In genomic region chr11:46618789-46619188, GRCh38 we compare ENCODE assay signal across 10 cellular contexts. TPM values are rescaled to one million over a fixed set of nuclear protein-coding genes. Genes with fewer than 3 reads are reported as not detected.
DNase-seq lines count a peak whose midpoint lies in the region; ATAC-seq and TF ChIP-seq lines count a peak whose summit lies in the region.
"Had no signal": no experiment of that assay in that cellular context is flagged by ENCODE, and none has a peak within 500 bp of the region (broad histone marks: within the 10 kb centered on the region; RNA-seq: fewer than 3 reads in every experiment).

No MANE protein-coding gene starts in this region.

- intact Hi-C loops in Caco-2 (cut with micrococcal nuclease; ENCODE audit: unreplicated experiment) = no loop called here

- H3K9me3 ChIP-seq in Caco-2 = no peaks in the 10 kb centered on the region
- H3K9me3 ChIP-seq: adrenal gland had no signal

- CTCF ChIA-PET in Caco-2 (lab: Charles Lee) = interaction anchor here (0.7 to 1.9 kb wide), 4 partner anchors 64 to 129 kb away, joined by 3 to 9 read pairs (median 4); no protein-coding TSS in a partner anchor

- H3K27ac Mint-ChIP-seq in Caco-2 (ENCODE audit: unreplicated experiment) (peak overlapping the region; percentile 97), chondrocyte (ENCODE audit: unreplicated experiment) (peak overlapping the region; percentile 100), neural crest cell (ENCODE audit: unreplicated experiment) (no peak overlapping the region)

- peaks cover 11% of the 10 kb centered on the region for H3K4me1 ChIP-seq in Caco-2

- TF ChIP-seq CTCF in Caco-2 (IDR thresholded peaks at IDR 0.05; ENCODE audit: insufficient read depth in 1 of 2, low read depth in 1 of 2, low read length in 1 of 2, severe bottlenecking in 1 of 2, unreplicated experiment in 1 of 2) (no peak), chondrocyte (IDR thresholded peaks at IDR 0.05) (no peak), neural crest cell (conservative IDR thresholded peaks at IDR 0.05) (no peak)

- no TSS peak for BruUV-seq in Caco-2 (replicated peaks; lab: Mats Ljungman, UMichigan)

- peaks cover 18% of the 10 kb centered on the region for H3K4me1 Mint-ChIP-seq in Caco-2 (ENCODE audit: low read depth, unreplicated experiment)
- peaks cover 36% of the 10 kb centered on the region for H3K4me1 Mint-ChIP-seq in chondrocyte (ENCODE audit: low read depth)
- H3K4me1 Mint-ChIP-seq in neural crest cell = peaks cover 24% of the 10 kb centered on the region

- DNase-seq in Caco-2 (no peak), MV-4-11 (lab: John Stamatoyannopoulos, UW) (peak; percentile 16), chondrocyte (ENCODE audit: low spot score) (no peak), neural crest cell (ENCODE audit: low read depth, low spot score) (no peak), NCI-H345 treated with DMSO at 0.1 percent for 48 hours (lab: John Stamatoyannopoulos, UW; ENCODE audit: unreplicated experiment) (no peak), NAMALWA (ENCODE audit: low spot score) (no peak), HCEC 1CT (no peak)
- DNase-seq: NCI-H446 treated with DMSO at 0.1 percent for 48 hours had no signal

- POLR2A ChIA-PET in Caco-2 (lab: Charles Lee) = interaction anchor here (0.6 to 3.3 kb wide), 3 partner anchors 25 to 63 kb away, joined by 3 to 22 read pairs (median 5); partner anchors contain the start of gene AMBRA1

- H3K27me3 Mint-ChIP-seq in Caco-2 (ENCODE audit: insufficient read depth, unreplicated experiment) (no peaks in the 10 kb centered on the region), chondrocyte (ENCODE audit: low read depth) (no peaks in the 10 kb centered on the region), neural crest cell (ENCODE audit: low read depth) (no peaks in the 10 kb centered on the region)

- peak overlapping the region; percentile 96 for H3K4me3 ChIP-seq in Caco-2 (ENCODE audit: low read depth, low read length)

- H3K9me3 Mint-ChIP-seq in Caco-2 (ENCODE audit: unreplicated experiment) (no peaks in the 10 kb centered on the region), chondrocyte (ENCODE audit: low read depth) (no peaks in the 10 kb centered on the region), neural crest cell (no peaks in the 10 kb centered on the region)

- no peaks in the 10 kb centered on the region for H3K36me3 ChIP-seq in Caco-2 (ENCODE audit: control insufficient read depth, insufficient read depth, low read length)

- no peaks in the 10 kb centered on the region for H3K27me3 ChIP-seq in Caco-2 (replicated peaks; ENCODE audit: control insufficient read depth, insufficient read depth, low read length)
- H3K27me3 ChIP-seq: adrenal gland had no signal

- H3K36me3 Mint-ChIP-seq in Caco-2 (ENCODE audit: insufficient read depth, unreplicated experiment) (peaks cover 26% of the 10 kb centered on the region), chondrocyte (ENCODE audit: low read depth) (peaks cover 6% of the 10 kb centered on the region), neural crest cell (ENCODE audit: low read depth) (no peaks in the 10 kb centered on the region)

- no peak for ATAC-seq in GM18907 (IDR thresholded peaks at IDR 0.05; ENCODE audit: unreplicated experiment)

- H3K4me3 Mint-ChIP-seq in Caco-2 (ENCODE audit: unreplicated experiment) (peak overlapping the region; percentile 90), chondrocyte (ENCODE audit: unreplicated experiment) (peak overlapping the region; percentile 97), neural crest cell (peak overlapping the region; percentile 94)

RNA-seq across cellular contexts. Expression of gene ATG13, which starts 1.4 kb away (rescaled TPM):
- total RNA-seq in Caco-2 (2022) = 75.9 and 101 TPM in 2 replicates
- total RNA-seq in chondrocyte = 60.6 to 76.0 TPM (median 67.1 TPM) in 3 replicates
- total RNA-seq in neural crest cell = 51.3 and 51.9 TPM in 2 replicates

RNA-seq across cellular contexts. Expression of gene HARBI1, which starts 1.8 kb away (rescaled TPM):
- total RNA-seq in Caco-2 (2022) (7.6 and 9.1 TPM in 2 replicates), chondrocyte (4.3 to 7.3 TPM (median 5.3 TPM) in 3 replicates), neural crest cell (7.6 and 8.0 TPM in 2 replicates)

RNA-seq across cellular contexts. Expression of gene AMBRA1, which starts 25.0 kb away (rescaled TPM):
- total RNA-seq in Caco-2 (2022) (48.1 and 51.5 TPM in 2 replicates), chondrocyte (21.5 to 25.1 TPM (median 24.9 TPM) in 3 replicates), neural crest cell (42.6 and 45.8 TPM in 2 replicates)
